9 cellular contexts compared by ENCODE assay signal in genomic region chr1:109792056-109792831, GRCh38. TPM values are rescaled to one million over a fixed set of nuclear protein-coding genes. Genes with fewer than 3 reads are reported as not detected.
DNase-seq lines count a peak whose midpoint lies in the region; TF ChIP-seq lines count a peak whose summit lies in the region.
"Had no signal": no experiment of that assay in that cellular context is flagged by ENCODE, and none has a peak within 500 bp of the region (broad histone marks: within the 10 kb centered on the region; RNA-seq: fewer than 3 reads in every experiment).

No MANE protein-coding gene starts in this region.

- in situ Hi-C loops in GM13976 (cut with MboI; ENCODE audit: low sequenced_read_pairs, unreplicated experiment) = no loop called here

- no peaks in the 10 kb centered on the region for H4K20me1 ChIP-seq in smooth muscle cell (ENCODE audit: low read depth)

- peak overlapping the region; percentile 84 for H3K27ac ChIP-seq in smooth muscle cell (ENCODE audit: low read depth)

- 34% methylated on average over 18 of the region's 18 CpGs for WGBS in smooth muscle cell (ENCODE audit: low lambda C conversion rate)

- no peak overlapping the region for H3K4me3 ChIP-seq in smooth muscle cell

- H3K9me3 ChIP-seq in smooth muscle cell (replicated peaks; ENCODE audit: low read depth) = no peaks in the 10 kb centered on the region

- peaks cover 34% of the 10 kb centered on the region for H3K4me1 ChIP-seq in smooth muscle cell (ENCODE audit: low read depth)

- peak overlapping the region; percentile 63 for H3K4me2 ChIP-seq in smooth muscle cell

- peak; percentile 12 for DNase-seq in NCI-H2171 treated with DMSO at 0.1 percent for 48 hours (lab: John Stamatoyannopoulos, UW)
- DNase-seq in NCI-H2171 (lab: John Stamatoyannopoulos, UW) = no peak
- DNase-seq in NCI-H2227 treated with DMSO at 0.1 percent for 48 hours (lab: John Stamatoyannopoulos, UW) = peak; percentile 86
- peak; percentile 87 for DNase-seq in brain pericyte (ENCODE audit: low read depth, low spot score)
- DNase-seq in iPS-NIHi11 (ENCODE audit: low spot score) = peak; percentile 75
- peak; percentile 68 for DNase-seq in smooth muscle cell (lab: John Stamatoyannopoulos, UW; ENCODE audit: unreplicated experiment)
- DNase-seq in stimulated activated naive CD4-positive, alpha-beta T cell treated with Interleukin-2 at 50 U/mL for 16 hours (lab: John Stamatoyannopoulos, UW) = no peak
- no peak for DNase-seq in GM13976 (ENCODE audit: low spot score)

- no peaks in the 10 kb centered on the region for H3K79me2 ChIP-seq in smooth muscle cell (ENCODE audit: low read depth)

- no peaks in the 10 kb centered on the region for H3K36me3 ChIP-seq in smooth muscle cell (ENCODE audit: low read depth)

- TF ChIP-seq CTCF in smooth muscle cell (IDR thresholded peaks at IDR 0.05; ENCODE audit: borderline replicate concordance, insufficient read depth, poor library complexity, severe bottlenecking) (peak; percentile 18), GM13976 (IDR thresholded peaks at IDR 0.05; ENCODE audit: borderline replicate concordance, control extremely low read depth, extremely low read depth, insufficient read depth, missing control alignments) (no peak)

- no peaks in the 10 kb centered on the region for H3K27me3 ChIP-seq in smooth muscle cell (ENCODE audit: low read depth)

- peak overlapping the region; percentile 16 for H3K9ac ChIP-seq in smooth muscle cell (ENCODE audit: low read depth)

- H2AFZ ChIP-seq in smooth muscle cell (ENCODE audit: low read depth) = peak overlapping the region; percentile 46

- H3F3A ChIP-seq in smooth muscle cell (ENCODE audit: low read depth) = peaks cover 18% of the 10 kb centered on the region

RNA-seq across cellular contexts. Expression of gene EPS8L3, which starts 28.5 kb away (rescaled TPM):
- total RNA-seq in smooth muscle cell = not detected in 2 replicates
- not detected in 2 replicates for polyA plus RNA-seq in smooth muscle cell
- total RNA-seq: CD4-positive, alpha-beta T cell had no signal

RNA-seq across cellular contexts. Expression of gene GSTM3, which starts 51.4 kb away (rescaled TPM):
- total RNA-seq in smooth muscle cell = 117 and 153 TPM in 2 replicates
- 211 and 218 TPM in 2 replicates for polyA plus RNA-seq in smooth muscle cell

Comparison
In these comparisons a context has a peak if more than half of its experiments do, and no peak if none do; other contexts are left out.
1. DNase-seq: peak in NCI-H2171 treated with DMSO at 0.1 percent for 48 hours (single experiment), NCI-H2227 treated with DMSO at 0.1 percent for 48 hours (single experiment), brain pericyte (single experiment), iPS-NIHi11 (single experiment) and smooth muscle cell (single experiment); none in NCI-H2171 (single experiment), stimulated activated naive CD4-positive, alpha-beta T cell treated with Interleukin-2 at 50 U/mL for 16 hours (single experiment) and GM13976 (single experiment).